11 cellular contexts compared by ENCODE assay signal in genomic region chr10:13956826-13957225, GRCh38.
DNase-seq lines count a peak whose midpoint lies in the region; ATAC-seq and TF ChIP-seq lines count a peak whose summit lies in the region.
"Had no signal": no experiment of that assay in that cellular context is flagged by ENCODE, and none has a peak within 500 bp of the region (broad histone marks: within the 10 kb centered on the region; RNA-seq: fewer than 3 reads in every experiment).

No MANE protein-coding gene starts in this region.

- WGBS in psoas muscle, 3 donors, result 19 to 39% (median 26%) methylated on average over 8 of the region's 8 CpGs

- no peaks in the 10 kb centered on the region for H3K36me3 Mint-ChIP-seq in CD8-positive, alpha-beta T cell

- H3K4me1 Mint-ChIP-seq in CD8-positive, alpha-beta T cell (ENCODE audit: low read depth), result peaks cover 5% of the 10 kb centered on the region

- H3K4me3 ChIP-seq in cardiac fibroblast (replicated peaks in 1 of 2; ENCODE audit: low read depth in 2 of 2, low read length in 2 of 2) (no peak overlapping the region), psoas muscle (no peak overlapping the region)
- H3K4me3 ChIP-seq in CD8-positive, alpha-beta T cell (ENCODE audit: low read depth, low read length), result no peak overlapping the region

- no peaks in the 10 kb centered on the region for H3K36me3 ChIP-seq in psoas muscle (ENCODE audit: insufficient read depth in 1 of 2, low read depth in 1 of 2)
- H3K36me3 ChIP-seq in CD8-positive, alpha-beta T cell (ENCODE audit: insufficient read depth, low read length), result no peaks in the 10 kb centered on the region

- CTCF ChIA-PET in CD8-positive, alpha-beta T cell (lab: Charles Lee), result no interaction called here

- H3K27ac ChIP-seq in psoas muscle, result peak overlapping the region; percentile 10
- no peak overlapping the region for H3K27ac ChIP-seq in CD8-positive, alpha-beta T cell (ENCODE audit: low read depth, low read length)

- peak; percentile 65 for DNase-seq in AG08396 (ENCODE audit: low spot score)
- peak; percentile 69 to 92 for DNase-seq in cardiac fibroblast (ENCODE audit: low read depth in 2 of 2)
- DNase-seq in hypothalamus (lab: John Stamatoyannopoulos, UW), result peak in 27 of 51 donors; percentile 7 to 73 (median 40)
- DNase-seq in psoas muscle, result peak; percentile 78 to 87
- DNase-seq in CD8-positive, alpha-beta T cell, result no peak
- no peak for DNase-seq in GM10266 (ENCODE audit: extremely low spot score)
- no peak for DNase-seq in activated CD4-positive, CD25-positive, alpha-beta regulatory T cell (lab: John Stamatoyannopoulos, UW)
- DNase-seq in effector CD8-positive, alpha-beta T cell (lab: John Stamatoyannopoulos, UW), result no peak
- DNase-seq: ACHN, NCI-H748 treated with DMSO at 0.1 percent for 48 hours, T-helper 17 cell had no signal

- H3K27me3 Mint-ChIP-seq in CD8-positive, alpha-beta T cell (ENCODE audit: low read depth), result peaks cover 1% of the 10 kb centered on the region

- H3K4me1 ChIP-seq in psoas muscle, result no peaks in the 10 kb centered on the region
- no peaks in the 10 kb centered on the region for H3K4me1 ChIP-seq in CD8-positive, alpha-beta T cell (ENCODE audit: insufficient read depth, low read length)

- no peak overlapping the region for H3K27ac Mint-ChIP-seq in CD8-positive, alpha-beta T cell
- H3K27ac Mint-ChIP-seq: T-helper 17 cell had no signal

- H3K9me3 Mint-ChIP-seq in CD8-positive, alpha-beta T cell, result no peaks in the 10 kb centered on the region

- intact Hi-C loops in psoas muscle (cut with DNase I), result no loop called here
- intact Hi-C loops in CD8-positive, alpha-beta T cell (cut with DNase I, micrococcal nuclease), result no loop called here

- POLR2A ChIA-PET in CD8-positive, alpha-beta T cell (lab: Charles Lee), result no interaction called here

- TF ChIP-seq CTCF in cardiac fibroblast (IDR thresholded peaks at IDR 0.05; ENCODE audit: low read depth, low read length) (peak; percentile 74), psoas muscle (IDR thresholded peaks at IDR 0.05) (peak; percentile 13), GM10266 (IDR thresholded peaks at IDR 0.05; ENCODE audit: control insufficient read depth, insufficient read depth, low read depth, missing control alignments) (no peak)
- no peak for TF ChIP-seq CTCF in CD8-positive, alpha-beta T cell (IDR thresholded peaks at IDR 0.05)

- H3K27me3 ChIP-seq in psoas muscle (ENCODE audit: insufficient read depth in 3 of 3, low read length in 2 of 3), result peaks cover 0 to 3% (median 0%) of the 10 kb centered on the region in 3 donors
- no peaks in the 10 kb centered on the region for H3K27me3 ChIP-seq in CD8-positive, alpha-beta T cell (ENCODE audit: insufficient read depth, low read length)

- H3K9me3 ChIP-seq in psoas muscle, result no peaks in the 10 kb centered on the region
- H3K9me3 ChIP-seq in CD8-positive, alpha-beta T cell (ENCODE audit: low read length), result no peaks in the 10 kb centered on the region

- no peak overlapping the region for H3K4me3 Mint-ChIP-seq in CD8-positive, alpha-beta T cell
- H3K4me3 Mint-ChIP-seq: T-helper 17 cell had no signal

- peak in 3 of 4 donors; percentile 72 to 86 (median 79) for ATAC-seq in psoas muscle
- no peak for ATAC-seq in CD8-positive, alpha-beta T cell
- ATAC-seq: T-helper 17 cell had no signal

Comparison
In these comparisons a context has a peak if more than half of its experiments do, and no peak if none do; other contexts are left out.
1. DNase-seq: peak in AG08396 (single experiment), cardiac fibroblast (2 of 2), hypothalamus (27 of 51) and psoas muscle (2 of 2); none in CD8-positive, alpha-beta T cell (0 of 7), GM10266 (single experiment), activated CD4-positive, CD25-positive, alpha-beta regulatory T cell (0 of 4) and effector CD8-positive, alpha-beta T cell (single experiment).
2. CTCF ChIP-seq: peak in cardiac fibroblast (single experiment) and psoas muscle (single experiment); none in CD8-positive, alpha-beta T cell (single experiment) and GM10266 (single experiment).